8 cellular contexts compared by ENCODE assay signal in the genomic region with DNA sequence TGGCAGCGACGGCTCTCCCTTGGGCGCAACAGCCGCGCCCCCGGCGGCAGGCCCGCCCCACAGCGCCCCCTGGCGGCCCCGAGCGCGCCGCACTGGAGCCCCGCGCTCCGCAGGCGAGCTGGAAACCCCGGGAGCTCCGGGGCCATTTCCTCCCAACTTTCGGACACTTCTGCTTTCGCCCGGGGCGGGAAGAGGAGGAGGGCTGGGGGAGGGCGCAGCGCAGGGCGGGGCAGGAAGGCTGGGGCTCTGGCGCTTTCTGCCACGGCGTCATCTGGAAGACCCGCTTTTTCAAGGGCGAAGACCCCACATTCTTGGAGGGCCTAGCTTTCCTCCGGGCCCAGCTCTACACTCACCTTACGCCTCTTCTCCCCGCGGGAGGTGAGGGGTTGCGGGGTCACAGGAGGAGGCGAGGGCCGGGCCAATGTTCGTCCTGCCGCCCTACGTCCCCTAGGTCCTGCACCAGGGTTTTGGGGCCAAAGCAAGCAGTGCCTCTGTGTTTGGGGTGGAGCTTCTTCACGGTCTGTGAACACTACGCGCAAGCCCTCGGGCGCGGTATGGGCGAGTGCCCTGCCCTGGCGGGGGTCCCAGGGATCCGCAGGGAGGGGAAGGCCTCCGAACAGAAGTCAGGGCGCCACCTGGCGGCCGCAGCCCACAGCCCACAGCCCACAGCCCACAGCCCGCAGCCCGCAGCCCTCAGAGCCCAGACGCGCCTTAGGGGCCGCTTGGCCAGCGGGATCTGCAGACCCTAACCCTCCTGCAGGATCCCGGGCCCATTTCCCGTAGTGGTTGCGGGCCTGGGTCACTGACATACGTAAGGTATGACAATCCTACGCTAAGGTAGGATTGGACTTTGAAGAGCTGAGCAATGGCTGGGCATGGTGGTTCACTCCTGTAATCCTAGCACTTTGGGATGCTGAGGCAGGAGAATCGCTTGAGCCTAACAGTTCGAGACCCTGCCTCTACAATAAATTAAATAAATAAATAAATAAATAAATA. TPM values are rescaled to one million over a fixed set of nuclear protein-coding genes. Genes with fewer than 3 reads are reported as not detected.
DNase-seq lines count a peak whose midpoint lies in the region; ATAC-seq, FAIRE-seq and TF ChIP-seq lines count a peak whose summit lies in the region.

No MANE protein-coding gene starts in this region.

- POLR2A ChIA-PET in naive thymus-derived CD8-positive, alpha-beta T cell (lab: Charles Lee), result interaction anchor here (0.6 to 2.3 kb wide), 13 partner anchors 17 to 481 kb away, joined by 3 to 33 read pairs (median 3); a partner anchor contains a TSS

- peak overlapping the region; percentile 48 to 89 (median 78) for H3K27ac Mint-ChIP-seq in naive thymus-derived CD8-positive, alpha-beta T cell
- H3K27ac Mint-ChIP-seq in stimulated activated naive B cell treated with anti-CD40 and anti-IgM and Interleukin-4, amounts not matched to agents 10 μg/mL and 1 μg/mL and 100 μg/mL, for 72 hours, result peak overlapping the region; percentile 75

- peak overlapping the region; percentile 60 for H3K27ac ChIP-seq in KMS-11
- H3K27ac ChIP-seq in fibroblast of lung (ENCODE audit: insufficient read depth, low read length), result peak overlapping the region; percentile 96

- DNase-seq in DMS79 treated with DMSO at 0.1 percent for 48 hours (lab: John Stamatoyannopoulos, UW) (peak; percentile 82), RCC 7860 (ENCODE audit: low spot score) (peak; percentile 79), fibroblast of lung (ENCODE audit: low read depth in 2 of 2) (peak; percentile 88 to 94)
- DNase-seq in activated T-helper 1 cell treated with anti-CD3 and anti-CD28 coated beads, Interleukin-2, amount 50 U/mL, for 16 hours (ENCODE audit: low read depth in 1 of 2, low spot score in 1 of 2), result peak; percentile 65 to 70
- peak; percentile 53 to 91 (median 80) for DNase-seq in naive thymus-derived CD8-positive, alpha-beta T cell
- DNase-seq in stimulated activated naive B cell treated with anti-CD40 and anti-IgM and Interleukin-4, amounts not matched to agents 10 μg/mL and 1 μg/mL and 100 μg/mL, for 72 hours, result peak; percentile 82

- H3K4me3 ChIP-seq in KMS-11 (IDR thresholded peaks at IDR 0.05; ENCODE audit: insufficient read depth, low read depth, low read length) (peak overlapping the region; percentile 90), fibroblast of lung (replicated peaks in 1 of 4; ENCODE audit: control extremely low read depth in 1 of 4, insufficient read depth in 1 of 4, low read depth in 3 of 4, low read length in 4 of 4) (peak overlapping the region; percentile 76 to 92 (median 79))

- TF ChIP-seq CTCF in KMS-11 (conservative IDR thresholded peaks at IDR 0.05; ENCODE audit: low read depth, low read length), result peak; percentile 86
- TF ChIP-seq CTCF in fibroblast of lung (conservative IDR thresholded peaks at IDR 0.05 in 1 of 2, IDR thresholded peaks at IDR 0.05 in 1 of 2; ENCODE audit: low read depth in 1 of 2, low read length in 2 of 2), result peak; percentile 67 to 69

- H3K4me2 ChIP-seq in KMS-11 (peak overlapping the region; percentile 89), fibroblast of lung (ENCODE audit: extremely low read depth, insufficient read depth, low read length) (peak overlapping the region; percentile 84)

- H3K4me3 Mint-ChIP-seq in naive thymus-derived CD8-positive, alpha-beta T cell, result peak overlapping the region; percentile 80 to 90 (median 87)
- peak overlapping the region; percentile 88 to 94 for H3K4me3 Mint-ChIP-seq in stimulated activated naive B cell treated with anti-CD40 and anti-IgM and Interleukin-4, amounts not matched to agents 10 μg/mL and 1 μg/mL and 100 μg/mL, for 72 hours

- peak overlapping the region; percentile 88 for H2AFZ ChIP-seq in KMS-11 (ENCODE audit: low read depth)
- peak overlapping the region; percentile 98 for H2AFZ ChIP-seq in fibroblast of lung (ENCODE audit: low read length)

- no peaks in the 10 kb centered on the region for H4K20me1 ChIP-seq in KMS-11 (ENCODE audit: insufficient read depth)
- no peaks in the 10 kb centered on the region for H4K20me1 ChIP-seq in fibroblast of lung (ENCODE audit: control insufficient read depth, extremely low read depth, insufficient read depth, low read length)

- H3K4me1 ChIP-seq in KMS-11 (ENCODE audit: low read depth, poor library complexity, severe bottlenecking), result peaks cover 6% of the 10 kb centered on the region
- H3K4me1 ChIP-seq in fibroblast of lung (ENCODE audit: control insufficient read depth, extremely low read depth, insufficient read depth, low read length), result peaks cover 5% of the 10 kb centered on the region

- no peaks in the 10 kb centered on the region for H3K79me2 ChIP-seq in KMS-11 (ENCODE audit: insufficient read depth, low read depth)
- no peaks in the 10 kb centered on the region for H3K79me2 ChIP-seq in fibroblast of lung (ENCODE audit: control insufficient read depth, insufficient read depth, low read length)

- H3K9ac ChIP-seq in KMS-11 (peak overlapping the region; percentile 81), fibroblast of lung (ENCODE audit: insufficient read depth, low read length) (peak overlapping the region; percentile 86)

- peaks cover 0 to 6% (median 3%) of the 10 kb centered on the region in 5 donors for H3K27me3 Mint-ChIP-seq in naive thymus-derived CD8-positive, alpha-beta T cell
- H3K27me3 Mint-ChIP-seq in stimulated activated naive B cell treated with anti-CD40 and anti-IgM and Interleukin-4, amounts not matched to agents 10 μg/mL and 1 μg/mL and 100 μg/mL, for 72 hours, result peaks cover 17 to 18% of the 10 kb centered on the region in 2 donors

- H3K27me3 ChIP-seq in KMS-11 (ENCODE audit: insufficient read depth, low read depth) (no peaks in the 10 kb centered on the region), fibroblast of lung (ENCODE audit: control insufficient read depth, insufficient read depth, low read length) (no peaks in the 10 kb centered on the region)

- ATAC-seq in GM21786 (IDR thresholded peaks at IDR 0.05; ENCODE audit: unreplicated experiment), result peak; percentile 87
- ATAC-seq in naive thymus-derived CD8-positive, alpha-beta T cell, result peak; percentile 88 to 91
- ATAC-seq in stimulated activated naive B cell treated with anti-CD40 and anti-IgM and Interleukin-4, amounts not matched to agents 10 μg/mL and 1 μg/mL and 100 μg/mL, for 72 hours (replicated peaks), result peak; percentile 91 to 92

- no peaks in the 10 kb centered on the region for H3K36me3 ChIP-seq in KMS-11 (ENCODE audit: insufficient read depth)
- no peaks in the 10 kb centered on the region for H3K36me3 ChIP-seq in fibroblast of lung (ENCODE audit: control insufficient read depth, insufficient read depth, low read length)

- no peaks in the 10 kb centered on the region for H3K9me3 ChIP-seq in fibroblast of lung (ENCODE audit: control insufficient read depth, insufficient read depth, low read depth, low read length)

- no peaks in the 10 kb centered on the region for H3K36me3 Mint-ChIP-seq in naive thymus-derived CD8-positive, alpha-beta T cell
- no peaks in the 10 kb centered on the region for H3K36me3 Mint-ChIP-seq in stimulated activated naive B cell treated with anti-CD40 and anti-IgM and Interleukin-4, amounts not matched to agents 10 μg/mL and 1 μg/mL and 100 μg/mL, for 72 hours

- H3K9me3 Mint-ChIP-seq in naive thymus-derived CD8-positive, alpha-beta T cell, result no peaks in the 10 kb centered on the region
- no peaks in the 10 kb centered on the region for H3K9me3 Mint-ChIP-seq in stimulated activated naive B cell treated with anti-CD40 and anti-IgM and Interleukin-4, amounts not matched to agents 10 μg/mL and 1 μg/mL and 100 μg/mL, for 72 hours

- FAIRE-seq in RCC 7860 (lab: Jason Lieb, UNC), result no peak

- H3K4me1 Mint-ChIP-seq in naive thymus-derived CD8-positive, alpha-beta T cell, result peaks cover 7 to 8% (median 7%) of the 10 kb centered on the region in 4 donors
- H3K4me1 Mint-ChIP-seq in stimulated activated naive B cell treated with anti-CD40 and anti-IgM and Interleukin-4, amounts not matched to agents 10 μg/mL and 1 μg/mL and 100 μg/mL, for 72 hours, result peaks cover 5 to 16% of the 10 kb centered on the region in 2 donors

RNA-seq across cellular contexts. Expression of a gene that starts 31.1 kb away (rescaled TPM):
- under 0.01 TPM in 2 replicates for total RNA-seq in fibroblast of lung
- polyA plus RNA-seq in fibroblast of lung, result 0.02 and 0.03 TPM in 2 replicates
- 0.06 and 0.07 TPM in 2 replicates for polyA plus RNA-seq in fibroblast of lung (2012)
- not detected in 2 replicates for polyA minus RNA-seq in fibroblast of lung (ENCODE audit: low replicate concordance)
- not detected for total RNA-seq in naive thymus-derived CD8-positive, alpha-beta T cell
- not detected for polyA plus RNA-seq in naive thymus-derived CD8-positive, alpha-beta T cell

RNA-seq across cellular contexts. Expression of a gene that starts 31.2 kb away (rescaled TPM):
- not detected in 2 replicates for total RNA-seq in fibroblast of lung
- polyA plus RNA-seq in fibroblast of lung, result 0.03 TPM in 1 of 2 replicates, not detected in the other
- not detected in 2 replicates for polyA plus RNA-seq in fibroblast of lung (2012)
- polyA minus RNA-seq in fibroblast of lung (ENCODE audit: low replicate concordance), result not detected in 2 replicates
- total RNA-seq in naive thymus-derived CD8-positive, alpha-beta T cell, result not detected
- polyA plus RNA-seq in naive thymus-derived CD8-positive, alpha-beta T cell, result not detected

Comparison
In these comparisons a context has a peak if more than half of its experiments do, and no peak if none do; other contexts are left out.
1. Peak in every context shown above with its lines: DNase-seq, ATAC-seq, H3K4me3 ChIP-seq and H3K27ac ChIP-seq.